Comparison of ENCODE assay signal across 11 cellular contexts in genomic region chr3:97957617-97958311, GRCh38. TPM values are rescaled to one million over a fixed set of nuclear protein-coding genes. Genes with fewer than 3 reads are reported as not detected.
DNase-seq lines count a peak whose midpoint lies in the region; ATAC-seq and TF ChIP-seq lines count a peak whose summit lies in the region.
"Had no signal": no experiment of that assay in that cellular context is flagged by ENCODE, and none has a peak within 500 bp of the region (broad histone marks: within the 10 kb centered on the region; RNA-seq: fewer than 3 reads in every experiment).

No MANE protein-coding gene starts in this region.

- H3K36me3 ChIP-seq in mucosa of descending colon (ENCODE audit: low read depth), result no peaks in the 10 kb centered on the region
- H3K36me3 ChIP-seq: uterus had no signal

- ATAC-seq in mucosa of descending colon (peak; percentile 59), GM21786 (IDR thresholded peaks at IDR 0.05; ENCODE audit: unreplicated experiment) (no peak), GM18519 (IDR thresholded peaks at IDR 0.05; ENCODE audit: low FRiP score, unreplicated experiment) (no peak)

- intact Hi-C loops in mucosa of descending colon (cut with DNase I, micrococcal nuclease), result no loop called here

- H3K4me3 ChIP-seq in cardiac fibroblast (replicated peaks in 1 of 2; ENCODE audit: low read depth in 2 of 2, low read length in 2 of 2) (no peak overlapping the region), mucosa of descending colon (no peak overlapping the region)
- H3K4me3 ChIP-seq: GM23248, uterus had no signal

- H3K4me1 ChIP-seq in mucosa of descending colon (ENCODE audit: low read depth), result peaks cover 7% of the 10 kb centered on the region
- H3K4me1 ChIP-seq: uterus had no signal

- TF ChIP-seq CTCF in cardiac fibroblast (IDR thresholded peaks at IDR 0.05; ENCODE audit: low read depth, low read length), result no peak
- TF ChIP-seq CTCF in mucosa of descending colon (IDR thresholded peaks at IDR 0.05), result no peak

- DNase-seq in DMS153 (lab: John Stamatoyannopoulos, UW), result peak; percentile 26
- DNase-seq in HT-29 (ENCODE audit: low spot score), result peak; percentile 18
- peak; percentile 25 to 53 for DNase-seq in cardiac fibroblast (ENCODE audit: low read depth in 2 of 2)
- DNase-seq in mucosa of descending colon, result peak in 1 of 3 donors; percentile 34
- no peak for DNase-seq in iPS-NIHi11 (ENCODE audit: low spot score)
- DNase-seq: CD4-positive, alpha-beta T cell; GM23248; NCI-H1930; uterus had no signal

- no peaks in the 10 kb centered on the region for H3K9me3 ChIP-seq in mucosa of descending colon
- H3K9me3 ChIP-seq: uterus had no signal

RNA-seq across cellular contexts. Expression of gene RIOX2, which starts 14.5 kb away (rescaled TPM):
- 29.9 and 33.2 TPM in 2 replicates for total RNA-seq in HT-29 (2014; rRNA removed; shearing (Covaris generic))
- total RNA-seq in mucosa of descending colon, result 10 to 100 TPM; 13.5 to 20.8 (median 20.7) TPM
